In genomic region chr11:78425436-78425835, GRCh38 we compare ENCODE assay signal across 1 cellular context.
TF ChIP-seq lines count a peak whose summit lies in the region.

No MANE protein-coding gene starts in this region.

TF ChIP-seq in GM23338, 12 proteins besides CTCF, POLR2A, EP300 and RAD21:
- TF ChIP-seq ZNF462 (CRISPR knock-in tag; IDR thresholded peaks at IDR 0.05) (no peak), ETS1 (IDR thresholded peaks at IDR 0.05) (no peak), POLR2AphosphoS5 (IDR thresholded peaks at IDR 0.05; ENCODE audit: low read depth) (no peak), CREB1 (CRISPR knock-in tag; IDR thresholded peaks at IDR 0.05; ENCODE audit: low read depth) (no peak), JUNB (IDR thresholded peaks at IDR 0.05; ENCODE audit: unreplicated experiment) (no peak), STAT1 (IDR thresholded peaks at IDR 0.05; ENCODE audit: unreplicated experiment) (no peak), NANOG (IDR thresholded peaks at IDR 0.05; ENCODE audit: borderline replicate concordance) (no peak), EZH2 (IDR thresholded peaks at IDR 0.05; ENCODE audit: low read depth, unreplicated experiment) (no peak), ZNF331 (CRISPR knock-in tag; IDR thresholded peaks at IDR 0.05; ENCODE audit: low read depth) (no peak), ZNF114 (CRISPR knock-in tag; IDR thresholded peaks at IDR 0.05) (no peak), EZH2phosphoT487 (IDR thresholded peaks at IDR 0.05; ENCODE audit: unreplicated experiment) (no peak), REST (IDR thresholded peaks at IDR 0.05; ENCODE audit: unreplicated experiment) (no peak)
